ENCODE assay signal across 10 cellular contexts in the genomic region with DNA sequence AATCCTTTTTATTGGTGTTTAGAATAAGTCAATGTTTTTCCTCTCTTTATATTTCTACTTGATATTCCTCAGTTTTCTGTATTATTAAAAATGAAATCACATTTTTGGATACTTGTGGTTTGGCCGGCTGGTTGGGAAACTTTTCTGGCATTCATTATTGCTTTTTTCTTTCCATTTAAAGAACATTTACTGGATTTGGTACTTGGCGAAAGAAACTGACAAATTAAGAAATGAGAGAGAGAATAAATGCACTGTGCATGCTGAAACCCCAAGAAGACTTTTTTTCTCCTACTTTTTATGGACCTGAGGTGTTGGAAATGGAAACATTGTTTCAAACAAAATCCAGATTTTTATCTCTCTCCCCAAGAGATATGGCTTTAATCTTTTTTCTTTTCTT.
DNase-seq lines count a peak whose midpoint lies in the region; ATAC-seq and TF ChIP-seq lines count a peak whose summit lies in the region.
"Had no signal": no experiment of that assay in that cellular context is flagged by ENCODE, and none has a peak within 500 bp of the region (broad histone marks: within the 10 kb centered on the region; RNA-seq: fewer than 3 reads in every experiment).

No MANE protein-coding gene starts in this region.

- H3K27ac Mint-ChIP-seq in activated CD8-positive, alpha-beta T cell treated with anti-CD3 and anti-CD28 coated beads for 36 hours = peak overlapping the region; percentile 95

- H3K36me3 ChIP-seq in GM23248 (ENCODE audit: low read depth) (no peaks in the 10 kb centered on the region), gastroesophageal sphincter (no peaks in the 10 kb centered on the region), MG63 (no peaks in the 10 kb centered on the region)

- H4K20me1 ChIP-seq in GM23248 (ENCODE audit: insufficient read depth) = no peaks in the 10 kb centered on the region

- peaks cover 54% of the 10 kb centered on the region for H3K4me1 Mint-ChIP-seq in activated CD8-positive, alpha-beta T cell treated with anti-CD3 and anti-CD28 coated beads for 36 hours (ENCODE audit: low read depth)

- in situ Hi-C loops in GM23248 (cut with MboI) = no loop called here

- no peaks in the 10 kb centered on the region for H3K9me2 ChIP-seq in GM23248 (ENCODE audit: insufficient read depth)

- peaks cover 5% of the 10 kb centered on the region for H3K9me3 Mint-ChIP-seq in activated CD8-positive, alpha-beta T cell treated with anti-CD3 and anti-CD28 coated beads for 36 hours

- peak overlapping the region; percentile 62 for H3K4me3 Mint-ChIP-seq in activated CD8-positive, alpha-beta T cell treated with anti-CD3 and anti-CD28 coated beads for 36 hours

- CTCF ChIA-PET in activated CD8-positive, alpha-beta T cell treated with anti-CD3 and anti-CD28 coated beads for 36 hours (lab: Charles Lee) = interaction anchor here (1.6 to 2.8 kb wide), 2 partner anchors 128 to 222 kb away, joined by 3 to 10 read pairs; partner anchors contain the start of gene SNX18

- no peaks in the 10 kb centered on the region for H3K36me3 Mint-ChIP-seq in activated CD8-positive, alpha-beta T cell treated with anti-CD3 and anti-CD28 coated beads for 36 hours (ENCODE audit: low read depth)

- intact Hi-C loops in activated CD8-positive, alpha-beta T cell treated with anti-CD3 and anti-CD28 coated beads for 36 hours (cut with micrococcal nuclease) = loop anchor here (5.0 to 10.0 kb wide), 2 partner anchors 124 to 199 kb away; no protein-coding TSS in a partner anchor

- 66 to 82% methylated on average over 2 of the region's 2 CpGs for WGBS in GM23248 (ENCODE audit: low coverage in 1 of 2, low lambda C conversion rate in 2 of 2, missing lambda C conversion rate in 2 of 2), 2 experiments
- WGBS in gastroesophageal sphincter (ENCODE audit: low coverage in 1 of 2), 2 donors = 52 to 53% methylated on average over 2 of the region's 2 CpGs

- H3K9me3 ChIP-seq in GM23248 (ENCODE audit: low read depth) (no peaks in the 10 kb centered on the region), gastroesophageal sphincter (no peaks in the 10 kb centered on the region), MG63 (no peaks in the 10 kb centered on the region)

- H2AFZ ChIP-seq in GM23248 = peak overlapping the region; percentile 56

- H3K4me2 ChIP-seq in GM23248 (ENCODE audit: unreplicated experiment) = peak overlapping the region; percentile 58

- H3K27me3 Mint-ChIP-seq in activated CD8-positive, alpha-beta T cell treated with anti-CD3 and anti-CD28 coated beads for 36 hours = no peaks in the 10 kb centered on the region

- POLR2A ChIA-PET in activated CD8-positive, alpha-beta T cell treated with anti-CD3 and anti-CD28 coated beads for 36 hours (lab: Charles Lee) = interaction anchor here (1.4 kb wide), 1 partner anchor 16 kb away, joined by 3 read pairs; no protein-coding TSS in a partner anchor

- no peak for ATAC-seq in activated CD8-positive, alpha-beta T cell treated with anti-CD3 and anti-CD28 coated beads for 36 hours
- ATAC-seq in gastroesophageal sphincter = peak; percentile 17

- peaks cover 51% of the 10 kb centered on the region for H3F3A ChIP-seq in GM23248 (ENCODE audit: insufficient read depth)

- DNase-seq in GM23248 (peak; percentile 5), NCI-H1417 treated with DMSO at 0.1 percent for 48 hours (lab: John Stamatoyannopoulos, UW) (no peak), amygdala (lab: John Stamatoyannopoulos, UW) (no peak), MG63 (no peak)
- no peak for DNase-seq in activated CD8-positive, alpha-beta T cell treated with anti-CD3 and anti-CD28 coated beads for 36 hours
- no peak for DNase-seq in stimulated activated CD4-positive, alpha-beta T cell treated with anti-CD3 and anti-CD28 coated beads, Interleukin-12 subunit alpha, Interleukin-12 subunit beta, amount 100 ng/mL, for 4 hours
- DNase-seq: dermis blood vessel endothelial cell, NCI-H82 had no signal

- no peak for TF ChIP-seq CTCF in activated CD8-positive, alpha-beta T cell treated with anti-CD3 and anti-CD28 coated beads for 36 hours (IDR thresholded peaks at IDR 0.05)
- TF ChIP-seq CTCF in gastroesophageal sphincter (IDR thresholded peaks at IDR 0.05) = no peak

- H3K79me2 ChIP-seq in GM23248 (ENCODE audit: insufficient read depth) = no peaks in the 10 kb centered on the region

- no peak for TF ChIP-seq POLR2A in gastroesophageal sphincter (IDR thresholded peaks at IDR 0.05)

- H3K4me3 ChIP-seq in GM23248 (peak overlapping the region; percentile 24), gastroesophageal sphincter (peak overlapping the region in 1 of 2 donors; percentile 14), skin epidermis (no peak overlapping the region), MG63 (no peak overlapping the region)

- H3K27me3 ChIP-seq in GM23248 (replicated peaks; ENCODE audit: insufficient read depth) (no peaks in the 10 kb centered on the region), gastroesophageal sphincter (no peaks in the 10 kb centered on the region), MG63 (no peaks in the 10 kb centered on the region)

- TF ChIP-seq EP300 in gastroesophageal sphincter (IDR thresholded peaks at IDR 0.05) = no peak

- H3K27ac ChIP-seq in GM23248 (peak overlapping the region; percentile 50), gastroesophageal sphincter (peak overlapping the region; percentile 59 to 84 (median 76)), skin epidermis (peak overlapping the region in 19 of 21 experiments; percentile 38 to 91 (median 79))

- no peak overlapping the region for H3K9ac ChIP-seq in GM23248

- H3K4me1 ChIP-seq in GM23248 (ENCODE audit: insufficient read depth) (peaks cover 41% of the 10 kb centered on the region), gastroesophageal sphincter (peaks cover 3 to 35% (median 3%) of the 10 kb centered on the region in 3 donors)
